1 cellular context compared by ENCODE assay signal in the genomic region with DNA sequence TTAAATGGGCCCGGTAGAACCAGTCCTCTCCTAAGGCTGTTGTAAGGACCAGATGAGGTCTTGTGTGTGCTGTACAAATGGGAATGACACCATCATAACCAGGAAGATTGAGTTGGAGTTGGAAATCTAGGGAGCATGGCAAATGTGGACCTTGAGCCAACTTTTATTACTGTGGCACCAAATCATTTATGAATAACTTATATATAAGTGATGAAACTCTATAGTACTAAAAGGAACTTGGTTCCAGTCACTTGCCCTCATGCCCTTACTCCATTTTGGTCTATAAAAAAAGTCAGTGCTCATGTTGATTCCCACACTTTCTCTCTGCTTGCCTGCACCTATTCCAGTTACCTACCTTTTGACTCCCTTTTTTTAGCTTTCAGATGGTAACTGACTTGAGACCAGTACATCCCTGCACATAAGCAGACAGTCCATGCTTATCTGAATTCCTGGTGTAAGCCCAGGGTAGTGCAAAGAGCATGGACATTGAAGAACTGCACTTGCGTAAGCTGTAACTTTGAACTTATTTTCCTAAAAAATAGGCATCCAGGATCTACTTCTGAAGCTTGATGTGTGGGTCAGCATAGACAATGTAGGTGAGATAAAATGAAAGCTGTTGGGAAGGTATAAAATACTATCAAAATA.
TF ChIP-seq lines count a peak whose summit lies in the region.

No MANE protein-coding gene starts in this region.

TF ChIP-seq in IMR-90, 13 proteins besides CTCF, POLR2A, EP300 and RAD21 (continued from another document):
- TF ChIP-seq, protein P1, sequence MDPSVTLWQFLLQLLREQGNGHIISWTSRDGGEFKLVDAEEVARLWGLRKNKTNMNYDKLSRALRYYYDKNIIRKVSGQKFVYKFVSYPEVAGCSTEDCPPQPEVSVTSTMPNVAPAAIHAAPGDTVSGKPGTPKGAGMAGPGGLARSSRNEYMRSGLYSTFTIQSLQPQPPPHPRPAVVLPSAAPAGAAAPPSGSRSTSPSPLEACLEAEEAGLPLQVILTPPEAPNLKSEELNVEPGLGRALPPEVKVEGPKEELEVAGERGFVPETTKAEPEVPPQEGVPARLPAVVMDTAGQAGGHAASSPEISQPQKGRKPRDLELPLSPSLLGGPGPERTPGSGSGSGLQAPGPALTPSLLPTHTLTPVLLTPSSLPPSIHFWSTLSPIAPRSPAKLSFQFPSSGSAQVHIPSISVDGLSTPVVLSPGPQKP (IDR thresholded peaks at IDR 0.05; ENCODE audit: borderline replicate concordance, low read depth, low read length) = no peak
- TF ChIP-seq BHLHE40 (IDR thresholded peaks at IDR 0.05; ENCODE audit: low read depth, low read length) (no peak), FOS (IDR thresholded peaks at IDR 0.05; ENCODE audit: low read depth, low read length) (no peak), RFX5 (IDR thresholded peaks at IDR 0.05; ENCODE audit: low read depth, low read length) (no peak), CHD1 (IDR thresholded peaks at IDR 0.05; ENCODE audit: low read depth, low read length) (no peak)
- TF ChIP-seq, protein P2, sequence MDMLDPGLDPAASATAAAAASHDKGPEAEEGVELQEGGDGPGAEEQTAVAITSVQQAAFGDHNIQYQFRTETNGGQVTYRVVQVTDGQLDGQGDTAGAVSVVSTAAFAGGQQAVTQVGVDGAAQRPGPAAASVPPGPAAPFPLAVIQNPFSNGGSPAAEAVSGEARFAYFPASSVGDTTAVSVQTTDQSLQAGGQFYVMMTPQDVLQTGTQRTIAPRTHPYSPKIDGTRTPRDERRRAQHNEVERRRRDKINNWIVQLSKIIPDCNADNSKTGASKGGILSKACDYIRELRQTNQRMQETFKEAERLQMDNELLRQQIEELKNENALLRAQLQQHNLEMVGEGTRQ (IDR thresholded peaks at IDR 0.05; ENCODE audit: low read depth, low read length) = no peak
